21 cellular contexts compared by ENCODE assay signal in the genomic region with DNA sequence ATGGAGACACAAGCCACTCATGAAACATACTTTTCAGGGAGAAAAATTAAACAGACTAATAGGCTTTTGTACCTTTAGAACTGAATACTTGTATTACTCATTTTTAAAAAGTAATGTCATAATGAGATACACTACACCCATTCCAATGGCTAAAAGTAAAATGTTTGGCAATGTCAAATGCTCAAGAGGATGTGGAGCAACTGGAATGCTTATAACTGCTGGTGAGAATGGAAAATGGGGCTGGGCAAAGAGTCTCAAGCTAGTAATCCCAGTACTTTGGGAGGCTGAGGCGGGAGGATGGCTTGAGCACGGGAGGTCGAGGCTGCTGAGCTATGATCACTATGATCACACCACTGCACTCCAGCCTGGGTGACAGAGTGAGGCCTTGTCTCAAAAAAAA.
DNase-seq lines count a peak whose midpoint lies in the region; ATAC-seq and TF ChIP-seq lines count a peak whose summit lies in the region.
"Had no signal": no experiment of that assay in that cellular context is flagged by ENCODE, and none has a peak within 500 bp of the region (broad histone marks: within the 10 kb centered on the region; RNA-seq: fewer than 3 reads in every experiment).

No MANE protein-coding gene starts in this region.

- no peak for DNase-seq in T-helper 2 cell treated with Interferon-gamma antibody and Interleukin-4, amounts not matched to agents 5 μg/mL and 100 μg/mL, for 36 hours (ENCODE audit: low spot score)
- DNase-seq in T-helper 2 cell (no peak), HCEC 1CT (peak; percentile 17), dorsolateral prefrontal cortex (no peak), erythroblast (lab: John Stamatoyannopoulos, UW) (no peak), osteoblast (ENCODE audit: insufficient read length, low spot score, missing footprints) (no peak)
- DNase-seq in central memory CD8-positive, alpha-beta T cell (ENCODE audit: low spot score in 2 of 2): no peak
- DNase-seq: activated CD8-positive, alpha-beta T cell treated with anti-CD3 and anti-CD28 coated beads, Interleukin-2, amount 10 ng/mL, durations not matched to agents 7 days and 5 days; activated gamma-delta T cell; body of pancreas; DMS79 treated with DMSO at 0.1 percent for 48 hours; GOT3; KBM-7; NCI-H1048; NCI-H69; tibial artery had no signal

- H3K27ac Mint-ChIP-seq in T-helper 2 cell treated with Interferon-gamma antibody and Interleukin-4, amounts not matched to agents 5 μg/mL and 100 μg/mL, for 36 hours: no peak overlapping the region
- H3K27ac Mint-ChIP-seq in central memory CD8-positive, alpha-beta T cell (ENCODE audit: low read depth): no peak overlapping the region
- H3K27ac Mint-ChIP-seq in nephron: peak overlapping the region; percentile 66 to 92 (median 69)
- H3K27ac Mint-ChIP-seq: activated CD8-positive, alpha-beta T cell treated with anti-CD3 and anti-CD28 coated beads, Interleukin-2, amount 10 ng/mL, durations not matched to agents 7 days and 5 days; stimulated activated memory B cell treated with anti-CD40 and anti-IgM and Interleukin-4, amounts not matched to agents 10 μg/mL and 1 μg/mL and 100 μg/mL, for 72 hours had no signal

- peaks cover 4% of the 10 kb centered on the region for H3K4me1 ChIP-seq in osteoblast (ENCODE audit: insufficient read depth, low read length)

- no peaks in the 10 kb centered on the region for H3K36me3 Mint-ChIP-seq in T-helper 2 cell treated with Interferon-gamma antibody and Interleukin-4, amounts not matched to agents 5 μg/mL and 100 μg/mL, for 36 hours (ENCODE audit: low read depth)
- peaks cover 4% of the 10 kb centered on the region for H3K36me3 Mint-ChIP-seq in central memory CD8-positive, alpha-beta T cell (ENCODE audit: insufficient read depth)
- H3K36me3 Mint-ChIP-seq in nephron (ENCODE audit: low read depth): no peaks in the 10 kb centered on the region
- H3K36me3 Mint-ChIP-seq: stimulated activated memory B cell treated with anti-CD40 and anti-IgM and Interleukin-4, amounts not matched to agents 10 μg/mL and 1 μg/mL and 100 μg/mL, for 72 hours had no signal

- H3K27me3 ChIP-seq in dorsolateral prefrontal cortex (no peaks in the 10 kb centered on the region), osteoblast (ENCODE audit: insufficient read depth, low read length) (no peaks in the 10 kb centered on the region)
- H3K27me3 ChIP-seq: BLaER1 treated with 17β-estradiol and CSF1 and Interleukin-3, amounts not matched to agents 10 nM and 100 nM; body of pancreas; tibial artery had no signal

- TF ChIP-seq CTCF in nephron (IDR thresholded peaks at IDR 0.05; ENCODE audit: unreplicated experiment in 3 of 3) (no peak), dorsolateral prefrontal cortex (IDR thresholded peaks at IDR 0.05 in 54 of 56, conservative IDR thresholded peaks at IDR 0.05 in 2 of 56; ENCODE audit: low read depth in 1 of 56, partially characterized antibody in 56 of 56) (no peak), osteoblast (IDR thresholded peaks at IDR 0.05; ENCODE audit: extremely low read depth, low read depth, low read length) (no peak)

- H3K4me3 Mint-ChIP-seq in T-helper 2 cell treated with Interferon-gamma antibody and Interleukin-4, amounts not matched to agents 5 μg/mL and 100 μg/mL, for 36 hours: peak overlapping the region; percentile 12
- H3K4me3 Mint-ChIP-seq in central memory CD8-positive, alpha-beta T cell: peak overlapping the region; percentile 20
- H3K4me3 Mint-ChIP-seq in nephron: peak overlapping the region; percentile 62 to 83 (median 81)

- H3K4me2 ChIP-seq in osteoblast (ENCODE audit: insufficient read depth, low read length): no peak overlapping the region

- H3K4me3 ChIP-seq in dorsolateral prefrontal cortex (no peak overlapping the region), osteoblast (ENCODE audit: insufficient read depth, low read length) (no peak overlapping the region)
- H3K4me3 ChIP-seq: BLaER1 treated with 17β-estradiol and CSF1 and Interleukin-3, amounts not matched to agents 10 nM and 100 nM; body of pancreas; tibial artery had no signal

- no peak for TF ChIP-seq POLR2A in erythroblast (IDR thresholded peaks at IDR 0.05; ENCODE audit: low read length)

- H3K27me3 Mint-ChIP-seq in T-helper 2 cell treated with Interferon-gamma antibody and Interleukin-4, amounts not matched to agents 5 μg/mL and 100 μg/mL, for 36 hours (ENCODE audit: low read depth): peaks cover 1% of the 10 kb centered on the region
- H3K27me3 Mint-ChIP-seq in central memory CD8-positive, alpha-beta T cell: no peaks in the 10 kb centered on the region
- no peaks in the 10 kb centered on the region for H3K27me3 Mint-ChIP-seq in nephron (ENCODE audit: low read depth)
- H3K27me3 Mint-ChIP-seq: stimulated activated memory B cell treated with anti-CD40 and anti-IgM and Interleukin-4, amounts not matched to agents 10 μg/mL and 1 μg/mL and 100 μg/mL, for 72 hours had no signal

- H3K27ac ChIP-seq in dorsolateral prefrontal cortex (no peak overlapping the region), osteoblast (ENCODE audit: low read depth, low read length) (no peak overlapping the region)

- H2AFZ ChIP-seq in osteoblast (ENCODE audit: low read length): no peak overlapping the region

- no peak for ATAC-seq in central memory CD8-positive, alpha-beta T cell (replicated peaks; ENCODE audit: extremely low read depth, poor library complexity, severe bottlenecking)
- ATAC-seq: activated CD8-positive, alpha-beta T cell treated with anti-CD3 and anti-CD28 coated beads, Interleukin-2, amount 10 ng/mL, durations not matched to agents 7 days and 5 days; body of pancreas; Panc1; SK-N-SH treated with all-trans-retinoic acid at 6 μM for 48 hours; stimulated activated memory B cell treated with anti-CD40 and anti-IgM and Interleukin-4, amounts not matched to agents 10 μg/mL and 1 μg/mL and 100 μg/mL, for 72 hours had no signal

- no peaks in the 10 kb centered on the region for H4K20me1 ChIP-seq in osteoblast (ENCODE audit: insufficient read depth, low read length)
- H4K20me1 ChIP-seq: BLaER1 treated with 17β-estradiol and CSF1 and Interleukin-3, amounts not matched to agents 10 nM and 100 nM had no signal

- H3K9me3 Mint-ChIP-seq in T-helper 2 cell treated with Interferon-gamma antibody and Interleukin-4, amounts not matched to agents 5 μg/mL and 100 μg/mL, for 36 hours: no peaks in the 10 kb centered on the region
- no peaks in the 10 kb centered on the region for H3K9me3 Mint-ChIP-seq in central memory CD8-positive, alpha-beta T cell
- H3K9me3 Mint-ChIP-seq in nephron: peaks cover 2% of the 10 kb centered on the region
- H3K9me3 Mint-ChIP-seq: stimulated activated memory B cell treated with anti-CD40 and anti-IgM and Interleukin-4, amounts not matched to agents 10 μg/mL and 1 μg/mL and 100 μg/mL, for 72 hours had no signal

- intact Hi-C loops in dorsolateral prefrontal cortex (cut with DNase I): loop anchor here (10.0 kb wide), 2 partner anchors 89 to 369 kb away; partner anchors contain the start of gene PUM1 (in 1 of the 2)

- no peaks in the 10 kb centered on the region for H3K79me2 ChIP-seq in osteoblast (ENCODE audit: insufficient read depth, low read length)

- H3K9me3 ChIP-seq in osteoblast (ENCODE audit: low read depth, low read length): no peaks in the 10 kb centered on the region
- H3K9me3 ChIP-seq: BLaER1 treated with 17β-estradiol and CSF1 and Interleukin-3, amounts not matched to agents 10 nM and 100 nM; body of pancreas; tibial artery had no signal

- no peaks in the 10 kb centered on the region for H3K36me3 ChIP-seq in osteoblast (ENCODE audit: insufficient read depth, low read length)
- H3K36me3 ChIP-seq: BLaER1 treated with 17β-estradiol and CSF1 and Interleukin-3, amounts not matched to agents 10 nM and 100 nM; tibial artery had no signal

- H3K4me1 Mint-ChIP-seq in T-helper 2 cell treated with Interferon-gamma antibody and Interleukin-4, amounts not matched to agents 5 μg/mL and 100 μg/mL, for 36 hours (ENCODE audit: low read depth): peaks cover 6% of the 10 kb centered on the region
- peaks cover 6% of the 10 kb centered on the region for H3K4me1 Mint-ChIP-seq in central memory CD8-positive, alpha-beta T cell
- peaks cover 4% of the 10 kb centered on the region for H3K4me1 Mint-ChIP-seq in nephron
- H3K4me1 Mint-ChIP-seq: stimulated activated memory B cell treated with anti-CD40 and anti-IgM and Interleukin-4, amounts not matched to agents 10 μg/mL and 1 μg/mL and 100 μg/mL, for 72 hours had no signal

Comparison
In these comparisons a context has a peak if more than half of its experiments do, and no peak if none do; other contexts are left out.
1. H3K27ac Mint-ChIP-seq: peak in nephron (3 of 3); none in T-helper 2 cell treated with Interferon-gamma antibody and Interleukin-4, amounts not matched to agents 5 μg/mL and 100 μg/mL, for 36 hours (single experiment) and central memory CD8-positive, alpha-beta T cell (single experiment).
2. H3K4me3 Mint-ChIP-seq: peak in every context shown above with its lines; median percentile 81 in nephron; 20 in central memory CD8-positive, alpha-beta T cell; 12 in T-helper 2 cell treated with Interferon-gamma antibody and Interleukin-4, amounts not matched to agents 5 μg/mL and 100 μg/mL, for 36 hours.